8 cellular contexts compared by ENCODE assay signal in genomic region chr11:13667795-13668101, GRCh38. TPM values are rescaled to one million over a fixed set of nuclear protein-coding genes. Genes with fewer than 3 reads are reported as not detected.
DNase-seq lines count a peak whose midpoint lies in the region; ATAC-seq and TF ChIP-seq lines count a peak whose summit lies in the region.

No MANE protein-coding gene starts in this region.

- H3K36me3 ChIP-seq in right atrium auricular region (no peaks in the 10 kb centered on the region), mucosa of descending colon (ENCODE audit: low read depth) (no peaks in the 10 kb centered on the region), aorta (ENCODE audit: control insufficient read depth in 1 of 2, insufficient read depth in 2 of 2, low read length in 1 of 2) (no peaks in the 10 kb centered on the region)

- POLR2A ChIA-PET in MCF 10A (lab: Yijun Ruan, JAX), result interaction anchor here (0.6 to 3.0 kb wide), 10 partner anchors 9 to 205 kb away, joined by 3 to 20 read pairs (median 3); partner anchors contain the start of gene BTBD10

- H3K27ac ChIP-seq in right atrium auricular region (peak overlapping the region; percentile 87 to 95), aorta (ENCODE audit: low read depth in 1 of 2, low read length in 2 of 2) (peak overlapping the region in 1 of 2 donors; percentile 37)

- peak overlapping the region; percentile 92 for H3K4me3 Mint-ChIP-seq in MCF 10A (ENCODE audit: unreplicated experiment)

- H3K4me3 ChIP-seq in right atrium auricular region, result peak overlapping the region; percentile 50 to 98
- peak overlapping the region; percentile 17 for H3K4me3 ChIP-seq in mucosa of descending colon
- peak overlapping the region; percentile 53 to 76 for H3K4me3 ChIP-seq in aorta (ENCODE audit: low read length in 2 of 2)

- CTCF ChIA-PET in MCF 10A (lab: Yijun Ruan, JAX), result interaction anchor here (0.5 to 2.0 kb wide), 10 partner anchors 13 to 818 kb away, joined by 3 to 11 read pairs (median 3); no protein-coding TSS in a partner anchor

- DNase-seq in right atrium auricular region (ENCODE audit: low spot score) (no peak), left ventricle myocardium superior (no peak), MCF 10A (ENCODE audit: unreplicated experiment) (no peak), mucosa of descending colon (no peak), aorta (no peak), erythroblast (lab: John Stamatoyannopoulos, UW) (no peak)
- DNase-seq in stimulated activated naive CD4-positive, alpha-beta T cell (lab: John Stamatoyannopoulos, UW), result no peak

- H3K4me1 ChIP-seq in right atrium auricular region, result peaks cover 0 to 27% of the 10 kb centered on the region in 2 donors
- H3K4me1 ChIP-seq in mucosa of descending colon (ENCODE audit: low read depth), result peaks cover 23% of the 10 kb centered on the region
- H3K4me1 ChIP-seq in aorta (ENCODE audit: control insufficient read depth in 1 of 2, insufficient read depth in 2 of 2, low read length in 2 of 2), result no peaks in the 10 kb centered on the region

- WGBS in aorta, 2 donors, result 1% methylated on average over 15 of the region's 15 CpGs

- H3K27ac Mint-ChIP-seq in MCF 10A (ENCODE audit: low read depth, unreplicated experiment), result no peak overlapping the region

- no peak for ATAC-seq in left ventricle myocardium superior
- no peak for ATAC-seq in mucosa of descending colon
- ATAC-seq in aorta (ENCODE audit: low FRiP score), result no peak
- no peak for ATAC-seq in HG02852 (IDR thresholded peaks at IDR 0.05; ENCODE audit: unreplicated experiment)

- TF ChIP-seq CTCF in right atrium auricular region (IDR thresholded peaks at IDR 0.05) (no peak), MCF 10A (IDR thresholded peaks at IDR 0.05; ENCODE audit: unreplicated experiment) (no peak), mucosa of descending colon (IDR thresholded peaks at IDR 0.05) (no peak)

- H3K36me3 Mint-ChIP-seq in MCF 10A (ENCODE audit: insufficient read depth, unreplicated experiment), result peaks cover 4% of the 10 kb centered on the region

- H3K27me3 ChIP-seq in right atrium auricular region (no peaks in the 10 kb centered on the region), aorta (ENCODE audit: control insufficient read depth in 1 of 2, insufficient read depth in 2 of 2, low read length in 1 of 2) (no peaks in the 10 kb centered on the region)

- H3K9me3 ChIP-seq in right atrium auricular region (no peaks in the 10 kb centered on the region), mucosa of descending colon (no peaks in the 10 kb centered on the region), aorta (ENCODE audit: control insufficient read depth, low read length) (no peaks in the 10 kb centered on the region)

- H3K9me3 Mint-ChIP-seq in MCF 10A (ENCODE audit: unreplicated experiment), result no peaks in the 10 kb centered on the region

- intact Hi-C loops in left ventricle myocardium superior (cut with micrococcal nuclease) (no loop called here), MCF 10A (cut with micrococcal nuclease) (no loop called here), mucosa of descending colon (cut with DNase I, micrococcal nuclease) (no loop called here), aorta (cut with DNase I) (loop anchor here in 1 of 2 donors (10.0 kb wide), 1 partner anchor 203 kb away; the partner anchor contains the start of gene BTBD10)

- no peaks in the 10 kb centered on the region for H3K27me3 Mint-ChIP-seq in MCF 10A (ENCODE audit: insufficient read depth, unreplicated experiment)

- peaks cover 45% of the 10 kb centered on the region for H3K4me1 Mint-ChIP-seq in MCF 10A (ENCODE audit: insufficient read depth, unreplicated experiment)

- BruUV-seq in MCF 10A (replicated peaks; lab: Mats Ljungman, UMichigan), result TSS peak; percentile 78

- TF ChIP-seq POLR2A in erythroblast (IDR thresholded peaks at IDR 0.05; ENCODE audit: low read length), result no peak

RNA-seq across cellular contexts. Expression of gene FAR1, which starts 0.7 kb away (rescaled TPM):
- total RNA-seq in right atrium auricular region (10 to 100 TPM; 16.7 to 22.7 TPM), left ventricle myocardium superior (37.0 TPM), MCF 10A (2022) (106 and 112 TPM in 2 replicates), mucosa of descending colon (100 to 1,000 TPM in 2 of 3 donors, 10 to 100 TPM in 1; 74.3 to 103 (median 102) TPM), aorta (10 to 100 TPM; 67.1 to 81.8 TPM)
- polyA plus RNA-seq in aorta, result 10 to 100 TPM; 13.4 to 22.2 TPM

Comparison
In these comparisons a context has a peak if more than half of its experiments do, and no peak if none do; other contexts are left out.
1. H3K4me3 ChIP-seq: peak in every context shown above with its lines; median percentile 74 in right atrium auricular region; 64 in aorta; 17 in mucosa of descending colon.